ENCODE assay signal across 8 cellular contexts in genomic region chr3:53073553-53074365, GRCh38.
DNase-seq lines count a peak whose midpoint lies in the region; ATAC-seq and TF ChIP-seq lines count a peak whose summit lies in the region.

No MANE protein-coding gene starts in this region.

- H3K9me3 Mint-ChIP-seq in central memory CD8-positive, alpha-beta T cell = no peaks in the 10 kb centered on the region

- peak overlapping the region; percentile 93 for H3K4me3 Mint-ChIP-seq in central memory CD8-positive, alpha-beta T cell

- H3K27ac Mint-ChIP-seq in central memory CD8-positive, alpha-beta T cell (ENCODE audit: low read depth) = peak overlapping the region; percentile 91

- peaks cover 1% of the 10 kb centered on the region for H3K36me3 Mint-ChIP-seq in central memory CD8-positive, alpha-beta T cell (ENCODE audit: insufficient read depth)

- H3K9ac ChIP-seq in HUES6 (ENCODE audit: low read length) = peak overlapping the region; percentile 27
- peak overlapping the region; percentile 78 for H3K9ac ChIP-seq in mucosa of stomach (ENCODE audit: low read length)

- H3K36me3 ChIP-seq in HUES6 (ENCODE audit: control insufficient read depth, insufficient read depth, low read length) (no peaks in the 10 kb centered on the region), mucosa of stomach (ENCODE audit: control insufficient read depth, insufficient read depth, low read length) (no peaks in the 10 kb centered on the region)

- peaks cover 24% of the 10 kb centered on the region for H3K4me1 ChIP-seq in HUES6 (ENCODE audit: control insufficient read depth, insufficient read depth, low read length)
- H3K4me1 ChIP-seq in mucosa of stomach (ENCODE audit: control insufficient read depth, insufficient read depth, low read length) = peaks cover 14% of the 10 kb centered on the region

- CTCF ChIA-PET in AG04449 (lab: Yijun Ruan, JAX) = interaction anchor here (0.5 to 2.4 kb wide), 13 partner anchors 10 to 354 kb away, joined by 3 to 11 read pairs (median 3); partner anchors contain the start of gene SFMBT1

- 0 out of 2 replicates have a peak, but pooled peaks cover 6% of the 10 kb centered on the region for H3K27me3 ChIP-seq in HUES6 (ENCODE audit: control insufficient read depth, insufficient read depth, low read length)
- H3K27me3 ChIP-seq in mucosa of stomach (ENCODE audit: control insufficient read depth, insufficient read depth, low read length) = no peaks in the 10 kb centered on the region

- TF ChIP-seq CTCF in AG04449 (IDR thresholded peaks at IDR 0.05; ENCODE audit: insufficient read depth, low read length, missing control alignments) = no peak

- H3K27me3 Mint-ChIP-seq in central memory CD8-positive, alpha-beta T cell = no peaks in the 10 kb centered on the region

- H3K9me3 ChIP-seq in HUES6 (ENCODE audit: control insufficient read depth, insufficient read depth, low read depth, low read length) (no peaks in the 10 kb centered on the region), mucosa of stomach (ENCODE audit: control insufficient read depth, low read length) (no peaks in the 10 kb centered on the region)

- POLR2A ChIA-PET in AG04449 (lab: Yijun Ruan, JAX) = no interaction called here

- no peak overlapping the region for H3K27ac ChIP-seq in HUES6 (ENCODE audit: low read depth, low read length)

- DNase-seq in AG04449 (ENCODE audit: low read depth, low spot score) = no peak
- DNase-seq in central memory CD8-positive, alpha-beta T cell (ENCODE audit: low spot score in 2 of 2) = no peak
- no peak for DNase-seq in stimulated activated CD8-positive, alpha-beta memory T cell treated with anti-CD3 and anti-CD28 coated beads, Interleukin-4, amount 100 ng/mL, for 48 hours
- no peak for DNase-seq in 8988T

- 0 out of 2 replicates have a peak overlapping the region, but pooled peaks have one; percentile 48 for H3K4me3 ChIP-seq in AG04449 (ENCODE audit: low read depth, low read length)
- H3K4me3 ChIP-seq in HUES6 (ENCODE audit: low read depth, low read length) = peak overlapping the region; percentile 2; the same call in 1 of the 2 replicates
- H3K4me3 ChIP-seq in mucosa of stomach (ENCODE audit: low read length) = peak overlapping the region; percentile 65

- ATAC-seq in central memory CD8-positive, alpha-beta T cell (replicated peaks; ENCODE audit: extremely low read depth, poor library complexity, severe bottlenecking) = no peak
- ATAC-seq in HG02970 (IDR thresholded peaks at IDR 0.05; ENCODE audit: low FRiP score, unreplicated experiment) = no peak
- no peak for ATAC-seq in GM19324 (IDR thresholded peaks at IDR 0.05; ENCODE audit: low FRiP score, unreplicated experiment)

- H3K4me1 Mint-ChIP-seq in central memory CD8-positive, alpha-beta T cell = peaks cover 15% of the 10 kb centered on the region

Comparison
In these comparisons a context has a peak if more than half of its experiments do, and no peak if none do; other contexts are left out.
1. H3K4me3 ChIP-seq: peak in every context shown above with its lines; median percentile 65 in mucosa of stomach; 48 in AG04449; 2 in HUES6.